ENCODE assay signal across 13 cellular contexts in the genomic region with DNA sequence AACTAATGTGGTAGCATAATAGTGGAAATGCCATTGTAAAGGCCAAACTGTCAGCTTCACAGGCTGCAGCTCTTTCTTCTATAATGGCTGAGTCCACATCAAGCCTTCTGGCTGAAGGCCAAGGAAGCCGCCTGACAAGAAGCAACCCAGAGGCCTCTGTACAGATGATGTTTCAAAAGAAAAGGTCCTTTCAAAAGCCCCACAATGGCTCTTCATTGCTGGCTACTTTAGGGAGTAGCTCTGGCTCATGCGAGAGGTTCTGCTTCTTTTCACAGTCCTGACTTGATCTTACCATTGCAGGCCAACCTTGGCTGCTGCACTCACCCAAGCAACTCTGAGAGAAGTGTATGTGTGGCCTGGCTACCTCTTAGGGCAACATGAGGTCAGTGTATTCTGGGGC. TPM values are rescaled to one million over a fixed set of nuclear protein-coding genes. Genes with fewer than 3 reads are reported as not detected.
DNase-seq lines count a peak whose midpoint lies in the region; ATAC-seq, FAIRE-seq and TF ChIP-seq lines count a peak whose summit lies in the region.
"Had no signal": no experiment of that assay in that cellular context is flagged by ENCODE, and none has a peak within 500 bp of the region (broad histone marks: within the 10 kb centered on the region; RNA-seq: fewer than 3 reads in every experiment).

No MANE protein-coding gene starts in this region.

- intact Hi-C loops in activated T-helper 1 cell treated with anti-CD3 and anti-CD28 coated beads, Interleukin-12 subunit alpha, Interleukin-12 subunit beta, Interleukin-2, Interleukin-4 antibody, amounts not matched to agents 30 ng/mL and 10 ng/mL and 1 ng/mL, durations not matched to agents 14 hours and 24 hours and 36 hours (cut with micrococcal nuclease), result no loop called here

- H3K4me3 ChIP-seq in keratinocyte (ENCODE audit: control insufficient read depth in 2 of 3, extremely low read depth in 1 of 3, insufficient read depth in 2 of 3, low read depth in 1 of 3, low read length in 3 of 3), result no peak overlapping the region
- H3K4me3 ChIP-seq: GM12878, suprapubic skin had no signal

- no peak overlapping the region for H3K27ac ChIP-seq in keratinocyte (ENCODE audit: control insufficient read depth, insufficient read depth, low read length)
- peak overlapping the region; percentile 92 for H3K27ac ChIP-seq in substantia nigra (ENCODE audit: low read depth, low read length, poor library complexity, severe bottlenecking)
- H3K27ac ChIP-seq: 22Rv1, suprapubic skin had no signal

- TF ChIP-seq CTCF in brain (conservative IDR thresholded peaks at IDR 0.05), result no peak
- TF ChIP-seq CTCF in keratinocyte (optimal IDR thresholded peaks at IDR 0.05 in 1 of 3, IDR thresholded peaks at IDR 0.05 in 1 of 3, conservative IDR thresholded peaks at IDR 0.05 in 1 of 3; ENCODE audit: extremely low read depth in 1 of 3, insufficient read depth in 2 of 3, low read length in 3 of 3), result no peak

- H3K27ac Mint-ChIP-seq in brain, result peak overlapping the region in 4 of 5 experiments; percentile 57 to 97 (median 87)
- no peak overlapping the region for H3K27ac Mint-ChIP-seq in activated T-helper 1 cell treated with anti-CD3 and anti-CD28 coated beads, Interleukin-12 subunit alpha, Interleukin-12 subunit beta, Interleukin-2, Interleukin-4 antibody, amounts not matched to agents 30 ng/mL and 10 ng/mL and 1 ng/mL, durations not matched to agents 14 hours and 24 hours and 36 hours

- H3K9me3 ChIP-seq in keratinocyte (ENCODE audit: control insufficient read depth, low read depth, low read length), result no peaks in the 10 kb centered on the region
- H3K9me3 ChIP-seq: suprapubic skin had no signal

- peak; percentile 49 for FAIRE-seq in keratinocyte (lab: Jason Lieb, UNC)
- FAIRE-seq: GM12878 had no signal

- H3K4me1 ChIP-seq in keratinocyte (ENCODE audit: control insufficient read depth, extremely low read depth, insufficient read depth, low read length), result peaks cover 7% of the 10 kb centered on the region

- H3K36me3 ChIP-seq in keratinocyte (ENCODE audit: control insufficient read depth in 2 of 2, extremely low read depth in 1 of 2, insufficient read depth in 2 of 2, low read length in 2 of 2), result peaks cover 3 to 8% of the 10 kb centered on the region in 2 experiments
- H3K36me3 ChIP-seq: suprapubic skin had no signal

- no peaks in the 10 kb centered on the region for H4K20me1 ChIP-seq in keratinocyte (ENCODE audit: control insufficient read depth, extremely low read depth, insufficient read depth, low read length)

- peak; percentile 30 for DNase-seq in DMS 273 (lab: John Stamatoyannopoulos, UW; ENCODE audit: unreplicated experiment)
- no peak for DNase-seq in DMS 273 treated with DMSO at 0.1 percent for 48 hours (lab: John Stamatoyannopoulos, UW)
- no peak for DNase-seq in keratinocyte (ENCODE audit: low read depth, low spot score)
- DNase-seq in substantia nigra (lab: John Stamatoyannopoulos, UW), result peak in 46 of 49 donors; percentile 31 to 90 (median 81)
- DNase-seq in AG08396 (ENCODE audit: low spot score), result no peak
- no peak for DNase-seq in activated T-helper 1 cell treated with anti-CD3 and anti-CD28 coated beads, Interleukin-12 subunit alpha, Interleukin-12 subunit beta, Interleukin-2, Interleukin-4 antibody, amounts not matched to agents 30 ng/mL and 10 ng/mL and 1 ng/mL, durations not matched to agents 14 hours and 24 hours and 36 hours (ENCODE audit: low spot score)
- DNase-seq: retina had no signal

- peaks cover 3% of the 10 kb centered on the region for H3K36me3 Mint-ChIP-seq in brain
- no peaks in the 10 kb centered on the region for H3K36me3 Mint-ChIP-seq in activated T-helper 1 cell treated with anti-CD3 and anti-CD28 coated beads, Interleukin-12 subunit alpha, Interleukin-12 subunit beta, Interleukin-2, Interleukin-4 antibody, amounts not matched to agents 30 ng/mL and 10 ng/mL and 1 ng/mL, durations not matched to agents 14 hours and 24 hours and 36 hours (ENCODE audit: low read depth)

- H2AFZ ChIP-seq in keratinocyte (ENCODE audit: control insufficient read depth, low read length), result no peak overlapping the region

- H3K4me3 Mint-ChIP-seq in brain, result peak overlapping the region in 1 of 5 experiments; percentile 54
- no peak overlapping the region for H3K4me3 Mint-ChIP-seq in activated T-helper 1 cell treated with anti-CD3 and anti-CD28 coated beads, Interleukin-12 subunit alpha, Interleukin-12 subunit beta, Interleukin-2, Interleukin-4 antibody, amounts not matched to agents 30 ng/mL and 10 ng/mL and 1 ng/mL, durations not matched to agents 14 hours and 24 hours and 36 hours
- H3K4me3 Mint-ChIP-seq: memory B cell had no signal

- H3K9me3 Mint-ChIP-seq in brain, result no peaks in the 10 kb centered on the region
- no peaks in the 10 kb centered on the region for H3K9me3 Mint-ChIP-seq in activated T-helper 1 cell treated with anti-CD3 and anti-CD28 coated beads, Interleukin-12 subunit alpha, Interleukin-12 subunit beta, Interleukin-2, Interleukin-4 antibody, amounts not matched to agents 30 ng/mL and 10 ng/mL and 1 ng/mL, durations not matched to agents 14 hours and 24 hours and 36 hours
- H3K9me3 Mint-ChIP-seq: memory B cell had no signal

- H3K9ac ChIP-seq in keratinocyte (ENCODE audit: control insufficient read depth, extremely low read depth, insufficient read depth, low read length), result no peak overlapping the region

- peaks cover 4% of the 10 kb centered on the region for H3K9me1 ChIP-seq in keratinocyte (ENCODE audit: control insufficient read depth, extremely low read depth, insufficient read depth, low read length)

- peaks cover 73% of the 10 kb centered on the region for H3K4me1 Mint-ChIP-seq in brain
- H3K4me1 Mint-ChIP-seq in activated T-helper 1 cell treated with anti-CD3 and anti-CD28 coated beads, Interleukin-12 subunit alpha, Interleukin-12 subunit beta, Interleukin-2, Interleukin-4 antibody, amounts not matched to agents 30 ng/mL and 10 ng/mL and 1 ng/mL, durations not matched to agents 14 hours and 24 hours and 36 hours (ENCODE audit: low read depth), result peaks cover 32% of the 10 kb centered on the region

- H3K4me2 ChIP-seq in keratinocyte (ENCODE audit: control insufficient read depth, extremely low read depth, insufficient read depth, low read depth, low read length), result no peak overlapping the region

- no peaks in the 10 kb centered on the region for H3K27me3 Mint-ChIP-seq in brain
- peaks cover 5% of the 10 kb centered on the region for H3K27me3 Mint-ChIP-seq in activated T-helper 1 cell treated with anti-CD3 and anti-CD28 coated beads, Interleukin-12 subunit alpha, Interleukin-12 subunit beta, Interleukin-2, Interleukin-4 antibody, amounts not matched to agents 30 ng/mL and 10 ng/mL and 1 ng/mL, durations not matched to agents 14 hours and 24 hours and 36 hours (ENCODE audit: insufficient read depth)
- H3K27me3 Mint-ChIP-seq: memory B cell had no signal

- no peaks in the 10 kb centered on the region for H3K27me3 ChIP-seq in keratinocyte (ENCODE audit: control insufficient read depth, extremely low read depth, insufficient read depth, low read length)
- H3K27me3 ChIP-seq: suprapubic skin had no signal

- H3K79me2 ChIP-seq in keratinocyte (ENCODE audit: control insufficient read depth, insufficient read depth, low read length), result peaks cover 6% of the 10 kb centered on the region

- dilution Hi-C loops in keratinocyte (cut with MboI; ENCODE audit: extremely low pct_ligation_motif_present, low sequenced_read_pairs), result no loop called here

- no peak for ATAC-seq in HG02840 (IDR thresholded peaks at IDR 0.05; ENCODE audit: low FRiP score, unreplicated experiment)

RNA-seq across cellular contexts. Expression of a gene that starts 54.5 kb away (rescaled TPM):
- not detected for polyA plus RNA-seq in brain (ENCODE audit: insufficient read depth, low read depth, low replicate concordance)
- polyA plus RNA-seq in keratinocyte, result 0.08 to 0.21 TPM in 2 of 3 replicates, not detected in the other
- not detected for polyA plus RNA-seq in keratinocyte (2011; ENCODE audit: low read depth)
- 0.12 TPM in 1 of 2 replicates, not detected in the other for polyA plus RNA-seq in keratinocyte (2011; cell fraction: cytosol; rRNA removed)
- polyA plus RNA-seq in keratinocyte (2011; cell fraction: nucleus; rRNA removed), result 0.38 TPM in 1 of 2 replicates, not detected in the other
- polyA plus RNA-seq in keratinocyte (2012; ENCODE audit: low replicate concordance), result not detected in 2 replicates
- polyA minus RNA-seq in keratinocyte, result 0.19 TPM in 1 of 3 replicates, not detected in the others
- not detected for polyA minus RNA-seq in keratinocyte (2011; cell fraction: cytosol; rRNA and poly(A)+ RNA removed)
- polyA minus RNA-seq in keratinocyte (2011; cell fraction: nucleus; rRNA and poly(A)+ RNA removed), result 1.5 TPM in 1 of 2 replicates, not detected in the other
- not detected in 2 replicates for total RNA-seq in activated T-helper 1 cell treated with anti-CD3 and anti-CD28 coated beads, Interleukin-12 subunit alpha, Interleukin-12 subunit beta, Interleukin-2, Interleukin-4 antibody, amounts not matched to agents 30 ng/mL and 10 ng/mL and 1 ng/mL, durations not matched to agents 14 hours and 24 hours and 36 hours
- total RNA-seq: GM12878 had no signal
- polyA plus RNA-seq: GM12878 had no signal

Comparison
In these comparisons a context has a peak if more than half of its experiments do, and no peak if none do; other contexts are left out.
1. DNase-seq: peak in DMS 273 (single experiment) and substantia nigra (46 of 49); none in DMS 273 treated with DMSO at 0.1 percent for 48 hours (single experiment), keratinocyte (single experiment), AG08396 (single experiment) and activated T-helper 1 cell treated with anti-CD3 and anti-CD28 coated beads, Interleukin-12 subunit alpha, Interleukin-12 subunit beta, Interleukin-2, Interleukin-4 antibody, amounts not matched to agents 30 ng/mL and 10 ng/mL and 1 ng/mL, durations not matched to agents 14 hours and 24 hours and 36 hours (single experiment).